Comparison of ENCODE assay signal across 1 cellular context in genomic region chr13:88586263-88586662, GRCh38.
TF ChIP-seq lines count a peak whose summit lies in the region.

No MANE protein-coding gene starts in this region.

TF ChIP-seq in GM23338, 12 proteins besides CTCF, POLR2A, EP300 and RAD21 (continued from another document):
- TF ChIP-seq ZNF462 (CRISPR knock-in tag; IDR thresholded peaks at IDR 0.05) (no peak), POLR2AphosphoS5 (IDR thresholded peaks at IDR 0.05; ENCODE audit: low read depth) (no peak), ZNF114 (CRISPR knock-in tag; IDR thresholded peaks at IDR 0.05) (no peak)
